ENCODE assay signal across 8 cellular contexts in the genomic region with DNA sequence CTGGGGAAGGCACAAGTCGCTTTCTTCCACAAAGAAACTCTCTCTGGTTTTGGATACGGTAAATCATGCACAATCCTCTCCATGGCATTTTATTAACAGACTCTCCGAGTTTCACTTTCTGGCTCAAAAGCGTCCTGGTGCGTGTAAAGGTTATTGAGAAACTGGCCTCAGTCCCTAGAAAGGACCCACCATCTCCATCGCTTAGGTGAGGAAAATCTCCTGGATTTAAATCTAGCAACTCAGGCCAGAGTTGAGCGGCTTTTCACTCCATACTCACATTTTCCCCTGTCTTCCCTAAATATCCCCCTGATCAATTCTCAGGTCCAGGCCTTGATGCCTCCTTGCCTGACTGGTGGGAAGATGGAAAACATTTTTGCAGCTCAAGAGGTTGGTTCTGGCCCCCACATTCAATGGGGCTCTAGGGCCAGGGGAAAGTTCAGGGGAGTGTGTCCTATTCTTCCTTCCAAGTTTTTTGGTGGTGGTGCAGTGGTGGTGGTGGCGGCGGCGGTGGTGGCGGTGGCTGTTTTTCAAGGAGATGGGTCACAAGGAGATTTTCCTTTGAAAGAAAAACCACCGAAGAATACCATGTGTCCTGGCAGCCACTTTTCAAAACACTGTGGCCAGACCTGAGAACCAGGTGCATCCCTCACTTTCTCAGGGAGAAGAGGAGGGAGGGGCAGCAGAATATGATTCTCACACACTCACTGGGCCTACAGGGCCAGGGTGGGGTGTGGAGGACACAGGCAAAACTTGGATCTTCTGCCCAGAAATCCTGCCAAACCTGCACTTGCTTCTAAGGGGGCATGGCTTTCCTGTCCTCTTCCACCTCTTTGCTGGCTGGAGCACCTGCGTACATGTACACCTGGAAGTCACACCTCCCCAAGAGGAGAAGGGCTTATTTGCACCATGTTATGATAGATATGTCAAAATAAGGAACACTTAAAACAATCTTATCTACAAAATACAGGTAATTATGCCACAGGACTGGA. TPM values are rescaled to one million over a fixed set of nuclear protein-coding genes. Genes with fewer than 3 reads are reported as not detected.
DNase-seq lines count a peak whose midpoint lies in the region; ATAC-seq, FAIRE-seq and TF ChIP-seq lines count a peak whose summit lies in the region.

No MANE protein-coding gene starts in this region.

- intact Hi-C loops in HepG2 (cut with micrococcal nuclease; ENCODE audit: unreplicated experiment): loop anchor here (1.0 kb wide), 3 partner anchors 11 to 125 kb away; a partner anchor contains a TSS

- TF ChIP-seq CTCF in HepG2 (CRISPR knock-in tag; IDR thresholded peaks at IDR 0.05): no peak

- peak overlapping the region; percentile 2 to 79 (median 34); a peak in 5 of 6 replicates for H3K4me3 ChIP-seq in HepG2 (replicated peaks in 1 of 3; ENCODE audit: insufficient read depth in 1 of 3, low read depth in 2 of 3, low read length in 3 of 3)
- no peak overlapping the region for H3K4me3 ChIP-seq in urinary bladder (ENCODE audit: low read depth, low read length)

- TF ChIP-seq RAD21 in HepG2 (CRISPR knock-in tag; IDR thresholded peaks at IDR 0.05): no peak

- in situ Hi-C loops in HepG2 (cut with HindIII; ENCODE audit: extremely low pct_ligation_motif_present, low pct_unique_long_range_greater_than_20kb): no loop called here

- peaks cover 87% of the 10 kb centered on the region for H3K79me2 ChIP-seq in HepG2 (ENCODE audit: insufficient read depth, low read length)

- H3K27me3 ChIP-seq in HepG2 (ENCODE audit: control insufficient read depth in 1 of 2, insufficient read depth in 2 of 2, low read length in 2 of 2): no peaks in the 10 kb centered on the region

- peak overlapping the region; percentile 87 for H3K4me3 Mint-ChIP-seq in stimulated activated naive CD8-positive, alpha-beta T cell treated with anti-CD3 and anti-CD28 coated beads, Interleukin-15, Interleukin-2, amounts not matched to agents 100 ng/mL and 50 ng/mL, for 24 hours

- no peak for ATAC-seq in stimulated activated naive CD8-positive, alpha-beta T cell treated with anti-CD3 and anti-CD28 coated beads, Interleukin-15, Interleukin-2, amounts not matched to agents 100 U/mL and 50 U/mL, for 24 hours
- ATAC-seq in activated naive CD4-positive, alpha-beta T cell treated with anti-CD3 and anti-CD28 coated beads, Interleukin-2, amount 50 U/mL, for 72 hours: no peak
- ATAC-seq in HepG2 (no peak), HG02623 (IDR thresholded peaks at IDR 0.05; ENCODE audit: unreplicated experiment) (no peak)

- DNase-seq in stimulated activated naive CD8-positive, alpha-beta T cell treated with anti-CD3 and anti-CD28 coated beads, Interleukin-15, Interleukin-2, amounts not matched to agents 100 U/mL and 50 U/mL, for 24 hours: no peak
- peak in 1 of 2 donors; percentile 66 for DNase-seq in activated naive CD4-positive, alpha-beta T cell treated with anti-CD3 and anti-CD28 coated beads, Interleukin-2, amount 50 U/mL, for 72 hours (ENCODE audit: low spot score in 2 of 2)
- no peak for DNase-seq in HepG2 (ENCODE audit: low spot score)
- no peak for DNase-seq in A172 (ENCODE audit: low spot score)
- no peak for DNase-seq in activated CD4-positive, CD25-positive, alpha-beta regulatory T cell treated with anti-CD3 and anti-CD28 coated beads, Interleukin-2, amount 50 U/mL, for 72 hours

- H3K36me3 ChIP-seq in HepG2 (replicated peaks in 1 of 2; ENCODE audit: control insufficient read depth in 1 of 2, insufficient read depth in 2 of 2, low read length in 2 of 2) (no peaks in the 10 kb centered on the region; a peak in 1 of 5 replicates), urinary bladder (ENCODE audit: insufficient read depth) (no peaks in the 10 kb centered on the region)

- H3K27me3 Mint-ChIP-seq in stimulated activated naive CD8-positive, alpha-beta T cell treated with anti-CD3 and anti-CD28 coated beads, Interleukin-15, Interleukin-2, amounts not matched to agents 100 ng/mL and 50 ng/mL, for 24 hours: no peaks in the 10 kb centered on the region

- CTCF ChIA-PET in HepG2 (lab: Yijun Ruan, JAX; ENCODE audit: low intra/inter-chr PET ratio, low total read pairs): interaction anchor here (1.1 kb wide), 1 partner anchor 11 kb away, joined by 4 read pairs; no protein-coding TSS in a partner anchor

- no peak overlapping the region for H2AFZ ChIP-seq in HepG2 (ENCODE audit: low read length)

- H3K9ac ChIP-seq in HepG2 (ENCODE audit: insufficient read depth, low read depth, low read length): peak overlapping the region; percentile 77

- no peaks in the 10 kb centered on the region for H3K9me3 ChIP-seq in HepG2 (ENCODE audit: low read length)

- POLR2A ChIA-PET in HepG2 (lab: Yijun Ruan, JAX): interaction anchor here (0.7 to 5.0 kb wide), 21 partner anchors 9 to 236 kb away, joined by 3 to 115 read pairs (median 5); a partner anchor contains a TSS

- H3K4me1 ChIP-seq in HepG2 (ENCODE audit: insufficient read depth, low read length) (peaks cover 86% of the 10 kb centered on the region), urinary bladder (ENCODE audit: insufficient read depth) (peaks cover 3% of the 10 kb centered on the region)

- BruUV-seq in HepG2 (replicated peaks; lab: Mats Ljungman, UMichigan): TSS peak; percentile 98

- WGBS in HepG2 (ENCODE audit: low lambda C conversion rate): 56% methylated on average over 13 of the region's 13 CpGs
- WGBS in urinary bladder: 46% methylated on average over 13 of the region's 13 CpGs

- TF ChIP-seq EP300 in HepG2 (IDR thresholded peaks at IDR 0.05; ENCODE audit: low read depth in 2 of 2, low read length in 2 of 2): no peak
- no peak for TF ChIP-seq EP300 in HepG2 (CRISPR knock-in tag; IDR thresholded peaks at IDR 0.05; ENCODE audit: borderline replicate concordance)

- no peak for FAIRE-seq in HepG2 (lab: Jason Lieb, UNC)

- peaks cover 26% of the 10 kb centered on the region for H4K20me1 ChIP-seq in HepG2 (ENCODE audit: insufficient read depth, low read length)

- H3K9me3 Mint-ChIP-seq in stimulated activated naive CD8-positive, alpha-beta T cell treated with anti-CD3 and anti-CD28 coated beads, Interleukin-15, Interleukin-2, amounts not matched to agents 100 ng/mL and 50 ng/mL, for 24 hours: no peaks in the 10 kb centered on the region
- no peaks in the 10 kb centered on the region for H3K9me3 Mint-ChIP-seq in activated naive CD4-positive, alpha-beta T cell treated with anti-CD3 and anti-CD28 coated beads, Interleukin-2, amount 50 U/mL, for 72 hours

- peaks cover 22% of the 10 kb centered on the region for H3K36me3 Mint-ChIP-seq in stimulated activated naive CD8-positive, alpha-beta T cell treated with anti-CD3 and anti-CD28 coated beads, Interleukin-15, Interleukin-2, amounts not matched to agents 100 ng/mL and 50 ng/mL, for 24 hours (ENCODE audit: low read depth)
- H3K36me3 Mint-ChIP-seq in activated naive CD4-positive, alpha-beta T cell treated with anti-CD3 and anti-CD28 coated beads, Interleukin-2, amount 50 U/mL, for 72 hours: peaks cover 21 to 28% of the 10 kb centered on the region in 2 donors

- no peak for TF ChIP-seq POLR2A in HepG2 (IDR thresholded peaks at IDR 0.05; ENCODE audit: insufficient read depth in 1 of 2, low read depth in 2 of 2, low read length in 2 of 2)

- peak overlapping the region; percentile 99 for H3K27ac Mint-ChIP-seq in stimulated activated naive CD8-positive, alpha-beta T cell treated with anti-CD3 and anti-CD28 coated beads, Interleukin-15, Interleukin-2, amounts not matched to agents 100 ng/mL and 50 ng/mL, for 24 hours
- peak overlapping the region; percentile 98 to 99 for H3K27ac Mint-ChIP-seq in activated naive CD4-positive, alpha-beta T cell treated with anti-CD3 and anti-CD28 coated beads, Interleukin-2, amount 50 U/mL, for 72 hours

- peaks cover 83% of the 10 kb centered on the region for H3K4me1 Mint-ChIP-seq in stimulated activated naive CD8-positive, alpha-beta T cell treated with anti-CD3 and anti-CD28 coated beads, Interleukin-15, Interleukin-2, amounts not matched to agents 100 ng/mL and 50 ng/mL, for 24 hours (ENCODE audit: low read depth)

- H3K27ac ChIP-seq in HepG2 (ENCODE audit: extremely low read length, insufficient read depth, low read length): peak overlapping the region; percentile 95
- H3K27ac ChIP-seq in urinary bladder (ENCODE audit: low read depth): peak overlapping the region; percentile 88

- H3K4me2 ChIP-seq in HepG2 (ENCODE audit: low read depth, low read length): peak overlapping the region; percentile 65

TF ChIP-seq in HepG2, 621 proteins besides CTCF, POLR2A, EP300 and RAD21 (continues in another document):
- TF ChIP-seq HNF4A (CRISPR knock-in tag; IDR thresholded peaks at IDR 0.05): no peak; the same call in 1 of the 2 replicates

RNA-seq across cellular contexts. Expression of a gene that starts 46.7 kb away (rescaled TPM):
- total RNA-seq in activated naive CD4-positive, alpha-beta T cell treated with anti-CD3 and anti-CD28 coated beads, Interleukin-2, amount 50 U/mL, for 72 hours: 10 to 100 TPM; 26.7 to 29.2 TPM
- total RNA-seq in HepG2 (2016; rRNA removed; fragmentation: Illumina TruSeq; extraction: Trizol) (8.3 and 10.7 TPM in 2 replicates), urinary bladder (38.3 TPM)
- 1.8 and 1.9 TPM in 2 replicates for total RNA-seq in HepG2 (2016; cell fraction: cytosol; rRNA removed; fragmentation: Illumina TruSeq; extraction: Trizol; ENCODE audit: low read depth)
- total RNA-seq in HepG2 (2016; cell fraction: insoluble cytoplasmic fraction; rRNA removed; fragmentation: Illumina TruSeq; extraction: Trizol): 8.5 and 12.1 TPM in 2 replicates
- total RNA-seq in HepG2 (2016; cell fraction: membrane; rRNA removed; fragmentation: Illumina TruSeq; extraction: Trizol): 7.8 and 8.3 TPM in 2 replicates
- 8.6 and 9.7 TPM in 2 replicates for total RNA-seq in HepG2 (2016; cell fraction: nucleus; rRNA removed; fragmentation: Illumina TruSeq; extraction: Trizol)
- polyA plus RNA-seq in HepG2 (2011; rRNA removed) (6.6 and 7.0 TPM in 2 replicates), urinary bladder (85.8 TPM)
- 5.3 and 6.7 TPM in 2 replicates for polyA plus RNA-seq in HepG2 (2011; cell fraction: cytosol; rRNA removed)
- 6.4 and 7.7 TPM in 2 replicates for polyA plus RNA-seq in HepG2 (2011; cell fraction: nucleus; rRNA removed)
- 14.1 and 14.8 TPM in 2 replicates for polyA plus RNA-seq in HepG2 (2012)
- 2.5 and 2.9 TPM in 2 replicates for polyA plus RNA-seq in HepG2 (2016; cell fraction: cytosol; fragmentation: Illumina TruSeq; extraction: Trizol; ENCODE audit: low read depth)
- 18.3 and 20.9 TPM in 2 replicates for polyA plus RNA-seq in HepG2 (2016; cell fraction: insoluble cytoplasmic fraction; fragmentation: Illumina TruSeq; extraction: Trizol; ENCODE audit: low read depth)
- polyA plus RNA-seq in HepG2 (2016; cell fraction: membrane; fragmentation: Illumina TruSeq; extraction: Trizol; ENCODE audit: low read depth): 7.0 and 8.6 TPM in 2 replicates
- 17.9 and 18.6 TPM in 2 replicates for polyA plus RNA-seq in HepG2 (2016; cell fraction: nucleus; fragmentation: Illumina TruSeq; extraction: Trizol; ENCODE audit: insufficient read depth, low read depth)
- polyA minus RNA-seq in HepG2 (2011; rRNA and poly(A)+ RNA removed; ENCODE audit: low replicate concordance): 5.1 and 5.4 TPM in 2 replicates
- 5.6 and 6.3 TPM in 2 replicates for polyA minus RNA-seq in HepG2 (2011; cell fraction: cytosol; rRNA and poly(A)+ RNA removed)
- 4.8 and 7.0 TPM in 2 replicates for polyA minus RNA-seq in HepG2 (2011; cell fraction: nucleus; rRNA and poly(A)+ RNA removed)
- total RNA-seq in A172 (2014; rRNA removed; shearing (Covaris generic)): 35.1 and 36.0 TPM in 2 replicates
